In genomic region chr2:50648031-50648430, GRCh38 we compare ENCODE assay signal across 10 cellular contexts.
A peak's percentile ranks its signal among the peaks of the same experiment; 100 is the strongest.
DNase-seq lines count a peak whose midpoint lies in the region; TF ChIP-seq lines count a peak whose summit lies in the region.
"Had no signal": no experiment of that assay in that cellular context is flagged by ENCODE, and none has a peak within 500 bp of the region (broad histone marks: within the 10 kb centered on the region; RNA-seq: fewer than 3 reads in every experiment).

No MANE protein-coding gene starts in this region.

- no peak overlapping the region for H3K4me3 ChIP-seq in thyroid gland (replicated peaks in 1 of 3)
- H3K4me3 ChIP-seq: GM23248 had no signal

- no peaks in the 10 kb centered on the region for H3K36me3 ChIP-seq in thyroid gland

- no peak for TF ChIP-seq POLR2A in thyroid gland (IDR thresholded peaks at IDR 0.05)

- H3K27me3 ChIP-seq in thyroid gland: no peaks in the 10 kb centered on the region

- H3K9me3 ChIP-seq in thyroid gland: no peaks in the 10 kb centered on the region

- no peaks in the 10 kb centered on the region for H3K4me1 ChIP-seq in thyroid gland

- no peak overlapping the region for H3K27ac ChIP-seq in thyroid gland
- H3K27ac ChIP-seq: GM23248 had no signal

- intact Hi-C loops in thyroid gland (cut with DNase I): no loop called here

- DNase-seq in NCI-H1694 (lab: John Stamatoyannopoulos, UW) (peak; percentile 27), NCI-H446 treated with DMSO at 0.1 percent for 48 hours (lab: John Stamatoyannopoulos, UW) (peak; percentile 92), cerebellar cortex (ENCODE audit: low spot score) (peak; percentile 87), retina (peak; percentile 58), nucleus accumbens (lab: John Stamatoyannopoulos, UW) (no peak), thyroid gland (no peak), hippocampal formation (lab: John Stamatoyannopoulos, UW) (no peak)
- DNase-seq: CD4-positive, alpha-beta memory T cell; DMS53; GM23248 had no signal

- WGBS in thyroid gland, 2 donors: 70 to 79% methylated on average over 2 of the region's 2 CpGs

- no peak for TF ChIP-seq CTCF in thyroid gland (IDR thresholded peaks at IDR 0.05)

Comparison
In these comparisons a context has a peak if more than half of its experiments do, and no peak if none do; other contexts are left out.
1. DNase-seq: peak in NCI-H1694 (single experiment), NCI-H446 treated with DMSO at 0.1 percent for 48 hours (single experiment), cerebellar cortex (single experiment) and retina (single experiment); none in nucleus accumbens (0 of 56), thyroid gland (0 of 2) and hippocampal formation (0 of 2).